ENCODE assay signal across 1 cellular context in the genomic region with DNA sequence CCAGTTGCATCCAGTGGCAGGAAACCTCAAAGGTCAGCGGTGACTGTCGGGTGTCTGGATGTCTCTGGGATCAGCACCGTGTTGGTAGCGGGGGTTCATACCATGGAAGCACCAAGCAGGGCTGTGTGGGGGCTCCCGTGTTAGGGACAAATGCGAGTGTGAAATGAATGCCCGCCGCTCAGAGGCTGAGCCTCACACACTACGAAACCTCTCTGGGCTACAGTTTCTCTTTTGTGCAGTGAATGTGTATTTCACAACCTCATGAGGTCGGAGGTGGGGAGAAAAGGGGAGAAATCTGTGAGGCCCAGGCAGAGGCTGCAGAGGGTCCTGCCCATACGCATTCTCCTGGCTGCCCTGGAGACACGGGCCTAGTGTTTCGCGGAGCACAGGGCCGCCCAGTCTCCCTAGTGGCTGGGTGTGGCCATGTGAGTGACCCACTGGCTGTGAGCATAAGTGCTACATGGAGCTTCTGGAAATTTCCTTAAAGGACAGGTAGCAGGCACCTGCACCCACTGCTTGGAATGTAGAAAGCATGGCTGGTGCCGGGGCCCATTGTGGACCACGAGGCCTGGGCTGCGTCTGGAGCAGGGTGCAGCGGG.
TF ChIP-seq lines count a peak whose summit lies in the region.

No MANE protein-coding gene starts in this region.

TF ChIP-seq in WTC11, 78 proteins besides CTCF, POLR2A, EP300 and RAD21 (continued from another document):
- TF ChIP-seq IRF2 (CRISPR knock-in tag; IDR thresholded peaks at IDR 0.05; ENCODE audit: borderline replicate concordance, low read depth) (no peak), IRF1 (CRISPR knock-in tag; IDR thresholded peaks at IDR 0.05) (no peak), ATF1 (CRISPR knock-in tag; IDR thresholded peaks at IDR 0.05) (no peak), CDX4 (CRISPR knock-in tag; IDR thresholded peaks at IDR 0.05; ENCODE audit: borderline replicate concordance) (no peak), SMAD4 (CRISPR knock-in tag; IDR thresholded peaks at IDR 0.05) (no peak), TEAD1 (CRISPR knock-in tag; IDR thresholded peaks at IDR 0.05) (no peak), MAX (CRISPR knock-in tag; IDR thresholded peaks at IDR 0.05) (no peak), ZNF232 (CRISPR knock-in tag; IDR thresholded peaks at IDR 0.05) (no peak), TCF7 (CRISPR knock-in tag; IDR thresholded peaks at IDR 0.05; ENCODE audit: low read depth) (no peak), TP53 (CRISPR knock-in tag; IDR thresholded peaks at IDR 0.05) (no peak)
